7 cellular contexts compared by ENCODE assay signal in genomic region chr10:88897019-88897853, GRCh38. TPM values are rescaled to one million over a fixed set of nuclear protein-coding genes. Genes with fewer than 3 reads are reported as not detected.
DNase-seq lines count a peak whose midpoint lies in the region; ATAC-seq and TF ChIP-seq lines count a peak whose summit lies in the region.

No MANE protein-coding gene starts in this region.

- POLR2A ChIA-PET in HCT116 (lab: Charles Lee), result no interaction called here
- POLR2A ChIA-PET in WTC11 (lab: Charles Lee), result no interaction called here

- RAD21 ChIA-PET in HCT116 (lab: Charles Lee; ENCODE audit: low non-redundant PET in 1 of 2, low total read pairs in 2 of 2, uncharacterized antibody in 2 of 2, unreplicated experiment in 2 of 2), result no interaction called here

- H4K20me1 ChIP-seq in HCT116 (ENCODE audit: insufficient read depth), result no peaks in the 10 kb centered on the region

- H3K27me3 ChIP-seq in HCT116 (ENCODE audit: insufficient read depth, low read length), result no peaks in the 10 kb centered on the region
- no peaks in the 10 kb centered on the region for H3K27me3 ChIP-seq in left ventricle myocardium inferior (ENCODE audit: low read depth)

- H3K4me1 ChIP-seq in HCT116 (ENCODE audit: control insufficient read depth in 1 of 2, insufficient read depth in 2 of 2, low read length in 2 of 2) (peaks cover 32 to 61% of the 10 kb centered on the region in 2 experiments), left ventricle myocardium inferior (peaks cover 33% of the 10 kb centered on the region)

- peak overlapping the region; percentile 13 for H3K27ac Mint-ChIP-seq in WTC11

- DNase-seq in HCT116 (ENCODE audit: low read depth, low spot score) (peak; percentile 65), WTC11 (ENCODE audit: low spot score) (no peak), left ventricle myocardium inferior (no peak), SIG-M5 (lab: John Stamatoyannopoulos, UW) (no peak), OCI-M2 (lab: John Stamatoyannopoulos, UW; ENCODE audit: unreplicated experiment) (no peak), HuH-7.5 (ENCODE audit: low spot score) (no peak)
- DNase-seq in stimulated activated CD8-positive, alpha-beta memory T cell treated with anti-CD3 and anti-CD28 coated beads, Interleukin-4, amount 100 ng/mL, for 48 hours, result peak; percentile 53

- TF ChIP-seq RAD21 in HCT116 (IDR thresholded peaks at IDR 0.05; ENCODE audit: low read depth), result no peak; the same call in 1 of the 2 replicates

- BruUV-seq in HCT116 (replicated peaks; lab: Mats Ljungman, UMichigan), result TSS peak; percentile 71

- no peak overlapping the region for H3K4me3 Mint-ChIP-seq in WTC11

- intact Hi-C loops in HCT116 (cut with micrococcal nuclease) (no loop called here), left ventricle myocardium inferior (cut with micrococcal nuclease) (no loop called here)

- H3K9me2 ChIP-seq in HCT116 (ENCODE audit: insufficient read depth), result no peaks in the 10 kb centered on the region

- TF ChIP-seq CTCF in HCT116 (IDR thresholded peaks at IDR 0.05 in 2 of 3, conservative IDR thresholded peaks at IDR 0.05 in 1 of 3; ENCODE audit: borderline replicate concordance in 1 of 3, insufficient read depth in 1 of 3, low read depth in 2 of 3, low read length in 2 of 3), result no peak
- TF ChIP-seq CTCF in WTC11 (IDR thresholded peaks at IDR 0.05), result no peak
- no peak for TF ChIP-seq CTCF in left ventricle myocardium inferior (IDR thresholded peaks at IDR 0.05; ENCODE audit: borderline replicate concordance)

- peak overlapping the region; percentile 54 for H3K9ac ChIP-seq in HCT116 (ENCODE audit: low read length)

- H3K4me2 ChIP-seq in HCT116 (ENCODE audit: low read length), result peak overlapping the region; percentile 70

- TF ChIP-seq POLR2A in HCT116 (IDR thresholded peaks at IDR 0.05; ENCODE audit: borderline replicate concordance, extremely low read depth, insufficient read depth, insufficient read length), result no peak

- H3K79me2 ChIP-seq in HCT116 (ENCODE audit: insufficient read depth, low read length), result peaks cover 4% of the 10 kb centered on the region; the same call in 1 of the 2 replicates

- peaks cover 15% of the 10 kb centered on the region for H3K4me1 Mint-ChIP-seq in WTC11

- no peaks in the 10 kb centered on the region for H3K27me3 Mint-ChIP-seq in WTC11 (ENCODE audit: low read depth)

- peak; percentile 84 for ATAC-seq in HCT116
- peak; percentile 69 for ATAC-seq in WTC11

- H3K4me3 ChIP-seq in HCT116 (replicated peaks in 1 of 2; ENCODE audit: low read depth in 1 of 2, low read length in 2 of 2) (peak overlapping the region in 1 of 2 experiments; percentile 36; a peak in 2 of 4 replicates), left ventricle myocardium inferior (no peak overlapping the region)

- H3K9me3 Mint-ChIP-seq in WTC11, result no peaks in the 10 kb centered on the region

- no peak overlapping the region for H2AFZ ChIP-seq in HCT116 (ENCODE audit: low read depth, low read length, poor library complexity, severe bottlenecking)

- H3K36me3 Mint-ChIP-seq in WTC11, result 0 out of 2 replicates have a peak, but pooled peaks cover 2% of the 10 kb centered on the region

- H3K9me3 ChIP-seq in HCT116 (ENCODE audit: control insufficient read depth in 1 of 2, insufficient read depth in 1 of 2, low read depth in 1 of 2, low read length in 2 of 2) (no peaks in the 10 kb centered on the region), left ventricle myocardium inferior (replicated peaks) (no peaks in the 10 kb centered on the region)

- peak overlapping the region; percentile 70 for H3K27ac ChIP-seq in HCT116 (ENCODE audit: low read depth, low read length)
- peak overlapping the region; percentile 35 for H3K27ac ChIP-seq in left ventricle myocardium inferior (replicated peaks)

- H3K36me3 ChIP-seq in HCT116 (ENCODE audit: control insufficient read depth in 1 of 2, insufficient read depth in 2 of 2, low read length in 2 of 2) (peaks cover 0 to 6% of the 10 kb centered on the region in 2 experiments; a peak in 1 of 4 replicates), left ventricle myocardium inferior (peaks cover under 1% of the 10 kb centered on the region)

- CTCF ChIA-PET in HCT116 (lab: Charles Lee) (interaction anchor here (1.3 kb wide), 1 partner anchor 61 kb away, joined by 3 read pairs; no protein-coding TSS in a partner anchor), WTC11 (lab: Charles Lee) (no interaction called here)

TF ChIP-seq in HCT116, 20 proteins besides CTCF, POLR2A, EP300 and RAD21 (continues in another document):
- TF ChIP-seq ELF1 (IDR thresholded peaks at IDR 0.05; ENCODE audit: borderline replicate concordance, low read depth) (no peak), EGR1 (IDR thresholded peaks at IDR 0.05; ENCODE audit: low read depth) (0 out of 2 replicates have a peak, but pooled peaks have one; percentile 3), FOSL1 (IDR thresholded peaks at IDR 0.05; ENCODE audit: low read depth) (peak; percentile 65), EZH2 (IDR thresholded peaks at IDR 0.05) (no peak), TCF7L2 (IDR thresholded peaks at IDR 0.05; ENCODE audit: borderline replicate concordance, extremely low read depth, insufficient read depth, insufficient read length) (peak; percentile 92), SP1 (IDR thresholded peaks at IDR 0.05; ENCODE audit: low read depth) (peak; percentile 68), SRF (IDR thresholded peaks at IDR 0.05; ENCODE audit: low read depth) (no peak), ZNF274 (IDR thresholded peaks at IDR 0.05; ENCODE audit: low read depth, low read length) (no peak), ATF3 (IDR thresholded peaks at IDR 0.05) (no peak), MAX (IDR thresholded peaks at IDR 0.05) (0 out of 2 replicates have a peak, but pooled peaks have one; percentile 21), CBX3 (IDR thresholded peaks at IDR 0.05; ENCODE audit: low read depth) (no peak; the same call in 1 of the 2 replicates), CEBPB (IDR thresholded peaks at IDR 0.05; ENCODE audit: low read depth) (peak; percentile 37; the same call in 1 of the 2 replicates), EZH2phosphoT487 (IDR thresholded peaks at IDR 0.05; ENCODE audit: borderline replicate concordance) (no peak), JUND (IDR thresholded peaks at IDR 0.05) (peak; percentile 77), POLR2AphosphoS5 (IDR thresholded peaks at IDR 0.05; ENCODE audit: low read depth, low read length) (peak; percentile 45; the same call in 1 of the 2 replicates), ZFX (IDR thresholded peaks at IDR 0.05) (no peak), SIN3A (IDR thresholded peaks at IDR 0.05; ENCODE audit: low read depth) (peak; percentile 25; the same call in 1 of the 2 replicates)

TF ChIP-seq in WTC11, 78 proteins besides CTCF, POLR2A, EP300 and RAD21 (continues in another document):
- TF ChIP-seq NFYB (CRISPR knock-in tag; conservative IDR thresholded peaks at IDR 0.05; ENCODE audit: low read depth) (no peak), ZNF396 (CRISPR knock-in tag; IDR thresholded peaks at IDR 0.05; ENCODE audit: borderline replicate concordance) (no peak), ATF6 (CRISPR knock-in tag; IDR thresholded peaks at IDR 0.05) (no peak), ZNF423 (CRISPR knock-in tag; IDR thresholded peaks at IDR 0.05) (no peak), ZNF232 (CRISPR knock-in tag; IDR thresholded peaks at IDR 0.05) (no peak), TEAD4 (CRISPR knock-in tag; IDR thresholded peaks at IDR 0.05) (no peak), NFATC4 (CRISPR knock-in tag; IDR thresholded peaks at IDR 0.05) (no peak), STAT6 (CRISPR knock-in tag; conservative IDR thresholded peaks at IDR 0.05; ENCODE audit: low read depth) (no peak)

RNA-seq across cellular contexts. Expression of gene STAMBPL1, which starts 17.2 kb away (rescaled TPM):
- total RNA-seq in HCT116 (2021; ENCODE audit: unreplicated experiment), result 11.0 TPM
- 5.9 and 7.5 TPM in 2 replicates for polyA plus RNA-seq in HCT116 (2012)
- 3.9 to 4.6 TPM (median 4.2 TPM) in 3 replicates for total RNA-seq in WTC11 (2021)
- total RNA-seq in left ventricle myocardium inferior, result 2.5 TPM

RNA-seq across cellular contexts. Expression of gene ANKRD22, which starts 45.6 kb away (rescaled TPM):
- total RNA-seq in HCT116 (2021; ENCODE audit: unreplicated experiment) (2.3 TPM), WTC11 (2021) (not detected in 3 replicates), left ventricle myocardium inferior (not detected)
- 1.9 and 2.5 TPM in 2 replicates for polyA plus RNA-seq in HCT116 (2012)

RNA-seq across cellular contexts. Expression of gene ACTA2, which starts 55.3 kb away (rescaled TPM):
- 9.4 TPM for total RNA-seq in HCT116 (2021; ENCODE audit: unreplicated experiment)
- 9.6 and 10.8 TPM in 2 replicates for polyA plus RNA-seq in HCT116 (2012)
- 4.4 to 7.3 TPM (median 5.3 TPM) in 3 replicates for total RNA-seq in WTC11 (2021)
- total RNA-seq in left ventricle myocardium inferior, result 89.4 TPM

Comparison
In these comparisons a context has a peak if more than half of its experiments do, and no peak if none do; other contexts are left out.
1. DNase-seq: peak in HCT116 (single experiment) and stimulated activated CD8-positive, alpha-beta memory T cell treated with anti-CD3 and anti-CD28 coated beads, Interleukin-4, amount 100 ng/mL, for 48 hours (single experiment); none in WTC11 (single experiment), left ventricle myocardium inferior (single experiment), SIG-M5 (single experiment), OCI-M2 (single experiment) and HuH-7.5 (single experiment).
2. Of the 4 proteins assayed by ChIP-seq in both WTC11 and HCT116: peak only in WTC11: none; only in HCT116: MAX and SP1; in both: none; in neither: 2.